ENCODE assay signal across 8 cellular contexts in genomic region chr1:93448983-93449805, GRCh38. TPM values are rescaled to one million over a fixed set of nuclear protein-coding genes. Genes with fewer than 3 reads are reported as not detected.
DNase-seq lines count a peak whose midpoint lies in the region; ATAC-seq and TF ChIP-seq lines count a peak whose summit lies in the region.

No MANE protein-coding gene starts in this region.

- H3K27ac Mint-ChIP-seq in activated CD4-positive, alpha-beta memory T cell treated with anti-CD3 and anti-CD28 coated beads for 36 hours = no peak overlapping the region
- peak overlapping the region; percentile 100 for H3K27ac Mint-ChIP-seq in progenitor cell of endocrine pancreas

- peak in 2 of 4 donors; percentile 6 to 10 for ATAC-seq in heart left ventricle
- ATAC-seq in GM18867 (IDR thresholded peaks at IDR 0.05; ENCODE audit: unreplicated experiment) = no peak
- ATAC-seq in GM21619 (IDR thresholded peaks at IDR 0.05; ENCODE audit: unreplicated experiment) = no peak

- 0 to 4% (median 1%) methylated on average over 26 to 27 of the region's 27 CpGs for WGBS in heart left ventricle, 4 donors

- POLR2A ChIA-PET in activated CD4-positive, alpha-beta memory T cell treated with anti-CD3 and anti-CD28 coated beads for 36 hours (lab: Charles Lee) = interaction anchor here (0.9 kb wide), 1 partner anchor 166 kb away, joined by 3 read pairs; no protein-coding TSS in a partner anchor

- no peaks in the 10 kb centered on the region for H3K27me3 ChIP-seq in heart left ventricle

- DNase-seq in Daoy (ENCODE audit: low read depth) (peak; percentile 42), heart left ventricle (peak in 1 of 5 donors; percentile 20), progenitor cell of endocrine pancreas (ENCODE audit: low spot score, unreplicated experiment) (peak; percentile 69)
- no peak for DNase-seq in activated CD4-positive, alpha-beta memory T cell treated with anti-CD3 and anti-CD28 coated beads for 36 hours
- DNase-seq in effector CD8-positive, alpha-beta T cell (lab: John Stamatoyannopoulos, UW) = no peak

- peaks cover 14% of the 10 kb centered on the region for H3K4me1 Mint-ChIP-seq in activated CD4-positive, alpha-beta memory T cell treated with anti-CD3 and anti-CD28 coated beads for 36 hours (ENCODE audit: low read depth)
- peaks cover 44% of the 10 kb centered on the region for H3K4me1 Mint-ChIP-seq in progenitor cell of endocrine pancreas (ENCODE audit: low read depth)

- H3K9me3 Mint-ChIP-seq in activated CD4-positive, alpha-beta memory T cell treated with anti-CD3 and anti-CD28 coated beads for 36 hours = no peaks in the 10 kb centered on the region
- no peaks in the 10 kb centered on the region for H3K9me3 Mint-ChIP-seq in progenitor cell of endocrine pancreas (ENCODE audit: low read depth)

- H3K36me3 ChIP-seq in KOPT-K1 (ENCODE audit: insufficient read depth, low read length) (no peaks in the 10 kb centered on the region), heart left ventricle (no peaks in the 10 kb centered on the region)

- peaks cover 50% of the 10 kb centered on the region for H3K27me3 Mint-ChIP-seq in activated CD4-positive, alpha-beta memory T cell treated with anti-CD3 and anti-CD28 coated beads for 36 hours
- H3K27me3 Mint-ChIP-seq in progenitor cell of endocrine pancreas = no peaks in the 10 kb centered on the region

- peaks cover 0 to 30% (median 13%) of the 10 kb centered on the region in 12 donors for H3K4me1 ChIP-seq in heart left ventricle

- H3K27ac ChIP-seq in KOPT-K1 (ENCODE audit: low read depth, low read length, poor library complexity, severe bottlenecking) (peak overlapping the region; percentile 45), heart left ventricle (peak overlapping the region; percentile 54 to 95 (median 89))

- intact Hi-C loops in activated CD4-positive, alpha-beta memory T cell treated with anti-CD3 and anti-CD28 coated beads for 36 hours (cut with micrococcal nuclease) = no loop called here
- intact Hi-C loops in heart left ventricle (cut with DNase I) = loop anchor here in 8 of 10 donors (1.0 to 10.0 kb wide), 9 partner anchors 103 to 398 kb away; partner anchors contain the start of gene BCAR3 (in 1 of the 8)

- TF ChIP-seq CTCF in heart left ventricle (IDR thresholded peaks at IDR 0.05) = no peak
- peak; percentile 45 for TF ChIP-seq CTCF in progenitor cell of endocrine pancreas (IDR thresholded peaks at IDR 0.05; ENCODE audit: unreplicated experiment)

- H3K4me3 Mint-ChIP-seq in activated CD4-positive, alpha-beta memory T cell treated with anti-CD3 and anti-CD28 coated beads for 36 hours = peak overlapping the region; percentile 85
- H3K4me3 Mint-ChIP-seq in progenitor cell of endocrine pancreas (ENCODE audit: low read depth) = peak overlapping the region; percentile 99

- TF ChIP-seq POLR2A in heart left ventricle (IDR thresholded peaks at IDR 0.05) = no peak

- no peaks in the 10 kb centered on the region for H3K9me3 ChIP-seq in KOPT-K1 (ENCODE audit: insufficient read depth, low read length, poor library complexity, severe bottlenecking)
- no peaks in the 10 kb centered on the region for H3K9me3 ChIP-seq in heart left ventricle

- H3K4me3 ChIP-seq in heart left ventricle = peak overlapping the region; percentile 70 to 100 (median 95)

- H3K36me3 Mint-ChIP-seq in activated CD4-positive, alpha-beta memory T cell treated with anti-CD3 and anti-CD28 coated beads for 36 hours = no peaks in the 10 kb centered on the region
- no peaks in the 10 kb centered on the region for H3K36me3 Mint-ChIP-seq in progenitor cell of endocrine pancreas (ENCODE audit: insufficient read depth)

- CTCF ChIA-PET in activated CD4-positive, alpha-beta memory T cell treated with anti-CD3 and anti-CD28 coated beads for 36 hours (lab: Charles Lee) = interaction anchor here (1.0 to 1.5 kb wide), 2 partner anchors 12 to 180 kb away, joined by 5 read pairs; no protein-coding TSS in a partner anchor

RNA-seq across cellular contexts. Expression of gene FNBP1L, which starts 1.3 kb away (rescaled TPM):
- total RNA-seq in Daoy (2014; rRNA removed; shearing (Covaris generic)) = 35.4 and 40.7 TPM in 2 replicates
- 1 to 10 TPM in 1 of 2 experiments, under 1 TPM in 1; 0.81 to 1.2 TPM for total RNA-seq in activated CD4-positive, alpha-beta memory T cell treated with anti-CD3 and anti-CD28 coated beads for 36 hours
- 10 to 100 TPM; 20.5 to 38.8 (median 25.5) TPM for total RNA-seq in heart left ventricle
- 10 to 100 TPM; 12.4 to 14.2 TPM for polyA plus RNA-seq in heart left ventricle
- total RNA-seq in progenitor cell of endocrine pancreas = 132 and 136 TPM in 2 replicates

Comparison
In these comparisons a context has a peak if more than half of its experiments do, and no peak if none do; other contexts are left out.
1. DNase-seq: peak in Daoy (single experiment) and progenitor cell of endocrine pancreas (single experiment); none in activated CD4-positive, alpha-beta memory T cell treated with anti-CD3 and anti-CD28 coated beads for 36 hours (single experiment) and effector CD8-positive, alpha-beta T cell (single experiment).
2. RNA of gene FNBP1L, which starts 1.3 kb away (total RNA-seq): 132 to 136 TPM in progenitor cell of endocrine pancreas, 35.4 to 40.7 TPM in Daoy and 20.5 to 38.8 TPM in heart left ventricle; 0.81 to 1.2 TPM in activated CD4-positive, alpha-beta memory T cell treated with anti-CD3 and anti-CD28 coated beads for 36 hours; every median in the first group is over 4 times any median in the second.